Comparison of ENCODE assay signal across 25 cellular contexts in genomic region chr2:170882758-170883157, GRCh38. TPM values are rescaled to one million over a fixed set of nuclear protein-coding genes. Genes with fewer than 3 reads are reported as not detected.
DNase-seq lines count a peak whose midpoint lies in the region; ATAC-seq, FAIRE-seq and TF ChIP-seq lines count a peak whose summit lies in the region.
"Had no signal": no experiment of that assay in that cellular context is flagged by ENCODE, and none has a peak within 500 bp of the region (broad histone marks: within the 10 kb centered on the region; RNA-seq: fewer than 3 reads in every experiment).

No MANE protein-coding gene starts in this region.

- no peak overlapping the region for H3K4me3 ChIP-seq in HepG2 (replicated peaks in 1 of 3; ENCODE audit: insufficient read depth in 1 of 3, low read depth in 2 of 3, low read length in 3 of 3)
- no peak overlapping the region for H3K4me3 ChIP-seq in right lobe of liver
- H3K4me3 ChIP-seq in K562, result no peak overlapping the region
- no peak overlapping the region for H3K4me3 ChIP-seq in gastroesophageal sphincter
- H3K4me3 ChIP-seq: BLaER1, GM12878 had no signal

- no peak overlapping the region for H3K4me2 ChIP-seq in HepG2 (ENCODE audit: low read depth, low read length)
- H3K4me2 ChIP-seq in K562 (ENCODE audit: insufficient read depth, low read length), result no peak overlapping the region
- H3K4me2 ChIP-seq: BLaER1 had no signal

- H3K79me2 ChIP-seq in HepG2 (ENCODE audit: insufficient read depth, low read length), result no peaks in the 10 kb centered on the region
- no peaks in the 10 kb centered on the region for H3K79me2 ChIP-seq in K562 (ENCODE audit: control insufficient read depth, insufficient read depth, low read length)

- H3K9me1 ChIP-seq in K562 (ENCODE audit: control insufficient read depth, insufficient read depth, low read length), result no peaks in the 10 kb centered on the region

- TF ChIP-seq RAD21 in HepG2 (CRISPR knock-in tag; IDR thresholded peaks at IDR 0.05), result no peak
- no peak for TF ChIP-seq RAD21 in K562 (CRISPR knock-in tag; conservative IDR thresholded peaks at IDR 0.05 in 1 of 2, IDR thresholded peaks at IDR 0.05 in 1 of 2)

- no peak for DNase-seq in HepG2 (ENCODE audit: low spot score)
- DNase-seq in right lobe of liver, result no peak
- DNase-seq in K562 (ENCODE audit: extremely low read depth in 1 of 4, low spot score in 3 of 4), result no peak
- no peak for DNase-seq in activated CD4-positive, CD25-positive, alpha-beta regulatory T cell treated with anti-CD3 and anti-CD28 coated beads, Interleukin-2, amount 50 U/mL, for 72 hours
- DNase-seq: 8988T; ACHN; BE2C; C1 segment of cervical spinal cord; CD4-positive, alpha-beta memory T cell; CD4-positive, CD25-positive, alpha-beta regulatory T cell; CD8-positive, alpha-beta memory T cell; COR-L47; DMS 273 treated with DMSO at 0.1 percent for 48 hours; DMS153; DMS53; DMS79; DND-41; EL; GDM1 had no signal

- H4K20me1 ChIP-seq in HepG2 (ENCODE audit: insufficient read depth, low read length) (no peaks in the 10 kb centered on the region), K562 (replicated peaks; ENCODE audit: control insufficient read depth, insufficient read depth, low read length) (no peaks in the 10 kb centered on the region)
- H4K20me1 ChIP-seq: BLaER1 had no signal

- no peaks in the 10 kb centered on the region for H3K4me1 ChIP-seq in HepG2 (ENCODE audit: insufficient read depth, low read length)
- no peaks in the 10 kb centered on the region for H3K4me1 ChIP-seq in right lobe of liver
- H3K4me1 ChIP-seq in K562 (replicated peaks in 1 of 2; ENCODE audit: control insufficient read depth in 2 of 2, insufficient read depth in 2 of 2, low read length in 2 of 2), result no peaks in the 10 kb centered on the region
- H3K4me1 ChIP-seq in gastroesophageal sphincter, result no peaks in the 10 kb centered on the region
- H3K4me1 ChIP-seq: BE2C had no signal

- intact Hi-C loops in HepG2 (cut with micrococcal nuclease; ENCODE audit: unreplicated experiment) (no loop called here), right lobe of liver (cut with DNase I) (no loop called here), K562 (cut with micrococcal nuclease) (loop anchor here (1.0 kb wide), 1 partner anchor 11 kb away; no protein-coding TSS in a partner anchor)

- no peak for TF ChIP-seq EP300 in HepG2 (IDR thresholded peaks at IDR 0.05; ENCODE audit: low read depth in 2 of 2, low read length in 2 of 2)
- no peak for TF ChIP-seq EP300 in HepG2 (CRISPR knock-in tag; IDR thresholded peaks at IDR 0.05; ENCODE audit: borderline replicate concordance)
- no peak for TF ChIP-seq EP300 in K562 (IDR thresholded peaks at IDR 0.05; ENCODE audit: low read length)
- no peak for TF ChIP-seq EP300 in gastroesophageal sphincter (IDR thresholded peaks at IDR 0.05)

- 5% methylated on average over 2 of the region's 2 CpGs for WGBS in HepG2 (ENCODE audit: low lambda C conversion rate)
- WGBS in right lobe of liver (ENCODE audit: insufficient coverage, low coverage, low lambda C conversion rate, missing lambda C conversion rate), result 33% methylated on average over 1 of the region's 2 CpGs
- WGBS in K562 (ENCODE audit: insufficient coverage, low coverage, missing lambda C conversion rate), result 4% methylated on average over 2 of the region's 2 CpGs
- WGBS in gastroesophageal sphincter (ENCODE audit: low coverage in 1 of 2), 2 donors, result 79 to 92% methylated on average over 2 of the region's 2 CpGs

- BruUV-seq in HepG2 (replicated peaks; lab: Mats Ljungman, UMichigan), result no TSS peak
- BruUV-seq in K562 (replicated peaks; lab: Mats Ljungman, UMichigan), result no TSS peak

- H3K27me3 ChIP-seq in HepG2 (ENCODE audit: control insufficient read depth in 1 of 2, insufficient read depth in 2 of 2, low read length in 2 of 2), result no peaks in the 10 kb centered on the region; a peak in 4 of 5 replicates
- no peaks in the 10 kb centered on the region for H3K27me3 ChIP-seq in right lobe of liver
- peaks cover 29 to 35% of the 10 kb centered on the region in 2 experiments; a peak in 4 of 5 replicates for H3K27me3 ChIP-seq in K562 (ENCODE audit: control insufficient read depth in 2 of 2, insufficient read depth in 2 of 2, low read length in 2 of 2)
- peaks cover 5% of the 10 kb centered on the region for H3K27me3 ChIP-seq in gastroesophageal sphincter
- H3K27me3 ChIP-seq: BE2C, BLaER1 had no signal

- POLR2A ChIA-PET in HepG2 (lab: Yijun Ruan, JAX) (no interaction called here), K562 (lab: Yijun Ruan, JAX) (interaction anchor here (0.5 kb wide), 1 partner anchor 128 kb away, joined by 3 read pairs; no protein-coding TSS in a partner anchor)

- no peaks in the 10 kb centered on the region for H3K9me3 ChIP-seq in HepG2 (ENCODE audit: low read length)
- no peaks in the 10 kb centered on the region for H3K9me3 ChIP-seq in right lobe of liver
- H3K9me3 ChIP-seq in K562 (replicated peaks; ENCODE audit: control insufficient read depth, insufficient read depth, low read depth, low read length), result no peaks in the 10 kb centered on the region
- H3K9me3 ChIP-seq in gastroesophageal sphincter, result no peaks in the 10 kb centered on the region
- H3K9me3 ChIP-seq: BE2C, BLaER1 had no signal

- TF ChIP-seq CTCF in HepG2 (CRISPR knock-in tag; IDR thresholded peaks at IDR 0.05) (no peak), right lobe of liver (IDR thresholded peaks at IDR 0.05) (no peak), K562 (IDR thresholded peaks at IDR 0.05 in 2 of 3, conservative IDR thresholded peaks at IDR 0.05 in 1 of 3; ENCODE audit: insufficient read depth in 2 of 3, low read depth in 1 of 3, low read length in 3 of 3) (no peak), gastroesophageal sphincter (IDR thresholded peaks at IDR 0.05) (no peak)

- H3K36me3 ChIP-seq in HepG2 (replicated peaks in 1 of 2; ENCODE audit: control insufficient read depth in 1 of 2, insufficient read depth in 2 of 2, low read length in 2 of 2), result no peaks in the 10 kb centered on the region
- H3K36me3 ChIP-seq in right lobe of liver, result no peaks in the 10 kb centered on the region
- no peaks in the 10 kb centered on the region for H3K36me3 ChIP-seq in K562 (ENCODE audit: control insufficient read depth, insufficient read depth, low read length)
- H3K36me3 ChIP-seq in gastroesophageal sphincter, result no peaks in the 10 kb centered on the region
- H3K36me3 ChIP-seq: BE2C, BLaER1 had no signal

- ATAC-seq in HepG2 (no peak), right lobe of liver (no peak), K562 (no peak), gastroesophageal sphincter (no peak)
- ATAC-seq: GM12878 had no signal

- in situ Hi-C loops in HepG2 (cut with HindIII; ENCODE audit: extremely low pct_ligation_motif_present, low pct_unique_long_range_greater_than_20kb) (no loop called here), K562 (cut with MboI) (no loop called here)

- FAIRE-seq in HepG2 (lab: Jason Lieb, UNC), result no peak
- no peak for FAIRE-seq in K562 (lab: Jason Lieb, UNC)
- FAIRE-seq: A204.1, GM12878, GM12892, GM18507 had no signal

- TF ChIP-seq POLR2A in HepG2 (IDR thresholded peaks at IDR 0.05; ENCODE audit: insufficient read depth in 1 of 2, low read depth in 2 of 2, low read length in 2 of 2) (no peak), right lobe of liver (IDR thresholded peaks at IDR 0.05) (no peak), K562 (conservative IDR thresholded peaks at IDR 0.05) (no peak), gastroesophageal sphincter (IDR thresholded peaks at IDR 0.05) (no peak)

- CTCF ChIA-PET in HepG2 (lab: Yijun Ruan, JAX; ENCODE audit: low intra/inter-chr PET ratio, low total read pairs) (no interaction called here), K562 (lab: Yijun Ruan, JAX; ENCODE audit: low intra/inter-chr PET ratio) (no interaction called here)

- H3K27ac ChIP-seq in HepG2 (ENCODE audit: extremely low read length, insufficient read depth, low read length) (no peak overlapping the region), right lobe of liver (no peak overlapping the region), K562 (ENCODE audit: extremely low read depth, low read depth, low read length) (no peak overlapping the region), gastroesophageal sphincter (no peak overlapping the region)
- H3K27ac ChIP-seq: BLaER1 had no signal

- H3K9ac ChIP-seq in HepG2 (ENCODE audit: insufficient read depth, low read depth, low read length), result no peak overlapping the region
- H3K9ac ChIP-seq in K562 (ENCODE audit: insufficient read depth in 1 of 2, low read depth in 2 of 2, low read length in 2 of 2), result no peak overlapping the region
- H3K9ac ChIP-seq: BLaER1 had no signal

- H2AFZ ChIP-seq in HepG2 (ENCODE audit: low read length) (no peak overlapping the region), K562 (ENCODE audit: low read depth, low read length) (no peak overlapping the region)

RNA-seq across cellular contexts. Expression of gene GORASP2, which starts 46.3 kb away (rescaled TPM):
- 97.3 and 103 TPM in 2 replicates for total RNA-seq in HepG2 (2016; rRNA removed; fragmentation: Illumina TruSeq; extraction: Trizol)
- total RNA-seq in HepG2 (2016; cell fraction: cytosol; rRNA removed; fragmentation: Illumina TruSeq; extraction: Trizol; ENCODE audit: low read depth), result 22.0 and 22.8 TPM in 2 replicates
- 82.8 and 104 TPM in 2 replicates for total RNA-seq in HepG2 (2016; cell fraction: insoluble cytoplasmic fraction; rRNA removed; fragmentation: Illumina TruSeq; extraction: Trizol)
- total RNA-seq in HepG2 (2016; cell fraction: membrane; rRNA removed; fragmentation: Illumina TruSeq; extraction: Trizol), result 51.0 and 56.4 TPM in 2 replicates
- 78.9 and 79.4 TPM in 2 replicates for total RNA-seq in HepG2 (2016; cell fraction: nucleus; rRNA removed; fragmentation: Illumina TruSeq; extraction: Trizol)
- polyA plus RNA-seq in HepG2 (2011; rRNA removed), result 190 and 239 TPM in 2 replicates
- polyA plus RNA-seq in HepG2 (2011; cell fraction: cytosol; rRNA removed), result 210 and 213 TPM in 2 replicates
- 82.9 and 100 TPM in 2 replicates for polyA plus RNA-seq in HepG2 (2011; cell fraction: nucleus; rRNA removed)
- 89.3 and 114 TPM in 2 replicates for polyA plus RNA-seq in HepG2 (2012)
- 27.3 and 29.3 TPM in 2 replicates for polyA plus RNA-seq in HepG2 (2016; cell fraction: cytosol; fragmentation: Illumina TruSeq; extraction: Trizol; ENCODE audit: low read depth)
- polyA plus RNA-seq in HepG2 (2016; cell fraction: insoluble cytoplasmic fraction; fragmentation: Illumina TruSeq; extraction: Trizol; ENCODE audit: low read depth), result 157 and 193 TPM in 2 replicates
- 52.8 and 61.7 TPM in 2 replicates for polyA plus RNA-seq in HepG2 (2016; cell fraction: membrane; fragmentation: Illumina TruSeq; extraction: Trizol; ENCODE audit: low read depth)
- polyA plus RNA-seq in HepG2 (2016; cell fraction: nucleus; fragmentation: Illumina TruSeq; extraction: Trizol; ENCODE audit: insufficient read depth, low read depth), result 107 and 115 TPM in 2 replicates
- polyA minus RNA-seq in HepG2 (2011; rRNA and poly(A)+ RNA removed; ENCODE audit: low replicate concordance), result 108 and 236 TPM in 2 replicates
- 74.6 and 85.1 TPM in 2 replicates for polyA minus RNA-seq in HepG2 (2011; cell fraction: cytosol; rRNA and poly(A)+ RNA removed)
- 157 and 204 TPM in 2 replicates for polyA minus RNA-seq in HepG2 (2011; cell fraction: nucleus; rRNA and poly(A)+ RNA removed)
- 10 to 100 TPM; 32.8 to 47.6 (median 37.6) TPM for total RNA-seq in right lobe of liver
- 76.1 and 136 TPM in 2 replicates for total RNA-seq in K562 (2011; cell fraction: chromatin; rRNA removed; ENCODE audit: low replicate concordance)
- 56.1 and 58.7 TPM in 2 replicates for total RNA-seq in K562 (2011; cell fraction: nucleolus; rRNA removed)
- total RNA-seq in K562 (2011; cell fraction: nucleoplasm; rRNA removed), result 70.5 and 94.6 TPM in 2 replicates
- 59.6 and 61.8 TPM in 2 replicates for total RNA-seq in K562 (2014; rRNA removed)
- 46.1 and 55.9 TPM in 2 replicates for total RNA-seq in K562 (2014; rRNA removed; fragmentation: Illumina TruSeq; extraction: Trizol)
- 52.3 and 54.1 TPM in 2 replicates for total RNA-seq in K562 (2015; rRNA removed; fragmentation: Illumina TruSeq; extraction: Trizol)
- total RNA-seq in K562 (2021), result 96.9 and 98.9 TPM in 2 replicates
- 180 and 239 TPM in 2 replicates for polyA plus RNA-seq in K562 (2011; rRNA removed)
- 271 and 294 TPM in 2 replicates for polyA plus RNA-seq in K562 (2011; cell fraction: cytosol; rRNA removed)
- polyA plus RNA-seq in K562 (2011; cell fraction: nucleus; rRNA removed), result 85.4 and 108 TPM in 2 replicates
- 81.8 and 88.5 TPM in 2 replicates for polyA plus RNA-seq in K562 (2012)
- polyA plus RNA-seq in K562 (2014; fragmentation: Illumina TruSeq; extraction: Trizol), result 146 and 153 TPM in 2 replicates
- 10 to 100 TPM; 27.4 to 29.9 TPM for polyA plus RNA-seq in K562 (2014; fragmentation: Nextera tagmentation; extraction: Ambion mirVana)
- polyA plus RNA-seq in K562 (2014; rRNA removed), result 93.4 and 101 TPM in 2 replicates
- polyA minus RNA-seq in K562 (2011; rRNA and poly(A)+ RNA removed), result 199 and 207 TPM in 2 replicates
- 61.5 and 71.4 TPM in 2 replicates for polyA minus RNA-seq in K562 (2011; cell fraction: cytosol; rRNA and poly(A)+ RNA removed)
- polyA minus RNA-seq in K562 (2011; cell fraction: nucleus; rRNA and poly(A)+ RNA removed), result 47.5 and 82.2 TPM in 2 replicates
- total RNA-seq in gastroesophageal sphincter, result 10 to 100 TPM; 36.1 to 48.2 (median 42.0) TPM

Comparison
In these comparisons a context has a peak if more than half of its experiments do, and no peak if none do; other contexts are left out.
1. Of the 241 proteins assayed by ChIP-seq in both HepG2 and K562: peak only in HepG2: HNRNPK; only in K562: none; in both: PCBP1 and PCBP2; in neither: 238.